8 cellular contexts compared by ENCODE assay signal in the genomic region with DNA sequence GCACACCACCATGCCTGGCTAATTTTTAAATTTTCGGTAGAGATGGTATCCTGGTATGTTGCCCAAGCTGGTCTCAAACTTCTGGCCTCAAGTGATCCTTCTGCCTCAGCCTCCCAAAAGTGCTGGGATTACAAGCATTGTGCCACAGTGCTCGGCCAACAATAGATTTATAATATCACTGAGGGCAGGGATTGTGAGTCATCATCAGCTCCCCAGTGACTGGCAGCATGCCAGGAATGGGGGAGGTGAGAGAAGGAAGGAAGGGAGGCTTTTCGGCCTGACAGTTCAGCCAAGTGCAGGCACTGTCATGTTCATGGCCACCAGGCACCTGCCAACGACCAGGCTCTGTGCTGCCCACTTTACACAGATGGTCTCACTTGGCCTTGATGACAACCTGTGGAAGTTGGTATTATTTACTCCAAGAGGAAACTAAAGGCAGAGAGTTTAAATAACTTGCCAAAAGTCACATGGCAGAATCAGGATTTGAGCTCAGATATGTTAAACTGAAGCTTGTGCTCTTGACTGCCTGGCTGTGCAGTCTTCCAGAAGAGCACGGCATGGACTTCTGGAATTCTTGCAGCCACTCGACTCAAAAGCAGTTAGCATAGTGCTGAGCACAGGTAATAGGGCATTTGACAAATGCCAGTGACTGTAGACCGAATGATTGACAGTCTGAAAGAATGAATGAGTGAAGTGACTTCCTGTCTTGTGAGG. TPM values are rescaled to one million over a fixed set of nuclear protein-coding genes. Genes with fewer than 3 reads are reported as not detected.
DNase-seq lines count a peak whose midpoint lies in the region; ATAC-seq and TF ChIP-seq lines count a peak whose summit lies in the region.
"Not testable (repeated sequence)": the region's sequence is repeated elsewhere in the genome, so short reads cannot be mapped to it uniquely, and the experiment has no call there.

No MANE protein-coding gene starts in this region.

- not testable (repeated sequence) for H2AK5ac ChIP-seq in mesendoderm (ENCODE audit: low read length)

- not testable (repeated sequence) for H3K4me1 ChIP-seq in A673 (ENCODE audit: insufficient read depth, low read length, poor library complexity, severe bottlenecking); mesendoderm (ENCODE audit: control insufficient read depth, low read depth, low read length)

- WGBS in mesendoderm (ENCODE audit: extremely low coverage, insufficient coverage, low lambda C conversion rate): no CpG with 5 or more reads among the region's 7 CpGs

- H2BK15ac ChIP-seq in mesendoderm (replicated peaks; ENCODE audit: low read depth): not testable (repeated sequence)

- not testable (repeated sequence) for H3K9ac ChIP-seq in mesendoderm (ENCODE audit: low read length)

- not testable (repeated sequence) for H3K79me2 ChIP-seq in mesendoderm (ENCODE audit: control insufficient read depth, insufficient read depth, low read length)

- not testable (repeated sequence) for H3K4me3 ChIP-seq in A673 (ENCODE audit: low read depth, low read length, poor library complexity, severe bottlenecking); mesendoderm (ENCODE audit: low read length)

- not testable (repeated sequence) for H2BK5ac ChIP-seq in mesendoderm (ENCODE audit: low read length)

- H4K5ac ChIP-seq in mesendoderm (ENCODE audit: low read length): not testable (repeated sequence)

- H3K56ac ChIP-seq in mesendoderm (ENCODE audit: low read length): not testable (repeated sequence)

- not testable (repeated sequence) for H3K23ac ChIP-seq in mesendoderm (ENCODE audit: low read length)

- not testable (repeated sequence) for H2BK120ac ChIP-seq in mesendoderm (ENCODE audit: low read depth, low read length)

- TF ChIP-seq CTCF in A673 (conservative IDR thresholded peaks at IDR 0.05; ENCODE audit: low read depth, low read length): not testable (repeated sequence)

- POLR2A ChIA-PET in A673 (lab: Charles Lee; ENCODE audit: low non-redundant PET): not testable (repeated sequence)

- peak; percentile 82 for ATAC-seq in esophagus mucosa

- not testable (repeated sequence) for H3K79me1 ChIP-seq in mesendoderm (ENCODE audit: low read length)

- not testable (repeated sequence) for H3K27me3 ChIP-seq in A673 (replicated peaks; ENCODE audit: insufficient read depth, low read depth, low read length, poor library complexity); mesendoderm (ENCODE audit: insufficient read depth, low read length, poor library complexity)

- BruUV-seq in A673 (replicated peaks; lab: Mats Ljungman, UMichigan): not testable (repeated sequence)

- not testable (repeated sequence) for H3K36me3 ChIP-seq in A673 (ENCODE audit: insufficient read depth, low read length, poor library complexity, severe bottlenecking); mesendoderm (ENCODE audit: control insufficient read depth, insufficient read depth, low read length)

- CTCF ChIA-PET in A673 (lab: Charles Lee): not testable (repeated sequence)

- intact Hi-C loops in A673 (cut with micrococcal nuclease; ENCODE audit: unreplicated experiment): not testable (repeated sequence)

- H4K8ac ChIP-seq in mesendoderm (ENCODE audit: low read depth, low read length): not testable (repeated sequence)

- not testable (repeated sequence) for H3K4ac ChIP-seq in mesendoderm (ENCODE audit: low read depth, low read length)

- H3K4me2 ChIP-seq in mesendoderm (ENCODE audit: low read length): not testable (repeated sequence)

- not testable (repeated sequence) for H3K9me3 ChIP-seq in A673 (ENCODE audit: low read depth, low read length, poor library complexity, severe bottlenecking)

- H3K27ac ChIP-seq in A673 (ENCODE audit: low read depth, low read length, poor library complexity, severe bottlenecking); mesendoderm (ENCODE audit: low read depth, low read length): not testable (repeated sequence)

- H3K18ac ChIP-seq in mesendoderm (ENCODE audit: low read length): not testable (repeated sequence)

- DNase-seq in A673 (ENCODE audit: low spot score): peak; percentile 90
- DNase-seq in HCEC 1CT: peak; percentile 51
- DNase-seq in NCI-H2227 treated with DMSO at 0.1 percent for 48 hours (lab: John Stamatoyannopoulos, UW): peak; percentile 50
- peak; percentile 78 for DNase-seq in T-helper 9 cell
- peak; percentile 85 for DNase-seq in activated gamma-delta T cell treated with Interleukin-2 at 50 U/mL for 16 hours
- DNase-seq in mesendoderm: peak; percentile 3
- DNase-seq in stimulated activated CD4-positive, alpha-beta T cell treated with anti-CD3 and anti-CD28 coated beads, Interleukin-4, amount 100 ng/mL, for 24 hours: peak; percentile 79

RNA-seq across cellular contexts. Expression of a gene that starts 46.8 kb away (rescaled TPM):
- total RNA-seq in A673 (2021): 53.8 and 58.7 TPM in 2 replicates
- total RNA-seq in esophagus mucosa: 18.4 TPM
- 28.8 TPM for polyA plus RNA-seq in mesendoderm (2013, experiment 1 of 2)
- 27.4 TPM for polyA plus RNA-seq in mesendoderm (2013, experiment 2 of 2)

Comparison
In these comparisons a context has a peak if more than half of its experiments do, and no peak if none do; other contexts are left out.
1. DNase-seq: peak in every context shown above with its lines; median percentile 90 in A673; 85 in activated gamma-delta T cell treated with Interleukin-2 at 50 U/mL for 16 hours; 79 in stimulated activated CD4-positive, alpha-beta T cell treated with anti-CD3 and anti-CD28 coated beads, Interleukin-4, amount 100 ng/mL, for 24 hours; 78 in T-helper 9 cell; 51 in HCEC 1CT; 50 in NCI-H2227 treated with DMSO at 0.1 percent for 48 hours; 3 in mesendoderm.